In genomic region chr9:115595951-115596742, GRCh38 we compare ENCODE assay signal across 17 cellular contexts.
DNase-seq lines count a peak whose midpoint lies in the region; ATAC-seq and TF ChIP-seq lines count a peak whose summit lies in the region.
"Had no signal": no experiment of that assay in that cellular context is flagged by ENCODE, and none has a peak within 500 bp of the region (broad histone marks: within the 10 kb centered on the region; RNA-seq: fewer than 3 reads in every experiment).

No MANE protein-coding gene starts in this region.

- H3K27me3 Mint-ChIP-seq in mesothelial cell of epicardium (ENCODE audit: low read depth): no peaks in the 10 kb centered on the region
- H3K27me3 Mint-ChIP-seq in activated naive CD8-positive, alpha-beta T cell treated with anti-CD3 and anti-CD28 coated beads for 36 hours: peaks cover 34% of the 10 kb centered on the region

- DNase-seq in A673 (ENCODE audit: low spot score) (peak; percentile 97), HT1080 (ENCODE audit: low read depth) (peak; percentile 81), brain microvascular endothelial cell (peak; percentile 96), mesothelial cell of epicardium (ENCODE audit: low spot score in 2 of 2, unreplicated experiment in 2 of 2) (no peak), caudate nucleus (lab: John Stamatoyannopoulos, UW) (no peak), HT-29 (ENCODE audit: low spot score) (no peak)
- no peak for DNase-seq in activated naive CD8-positive, alpha-beta T cell treated with anti-CD3 and anti-CD28 coated beads for 36 hours
- DNase-seq: H9; left colon; NCI-H2171; stimulated activated CD4-positive, alpha-beta T cell treated with anti-CD3 and anti-CD28 coated beads, Interleukin-4, amount 100 ng/mL, for 1 hour had no signal

- CTCF ChIA-PET in A673 (lab: Charles Lee): interaction anchor here (0.6 to 1.1 kb wide), 3 partner anchors 21 to 976 kb away, joined by 3 read pairs; no protein-coding TSS in a partner anchor

- H3K36me3 Mint-ChIP-seq in mesothelial cell of epicardium: no peaks in the 10 kb centered on the region
- no peaks in the 10 kb centered on the region for H3K36me3 Mint-ChIP-seq in activated naive CD8-positive, alpha-beta T cell treated with anti-CD3 and anti-CD28 coated beads for 36 hours

- peak overlapping the region; percentile 43 for H3K27ac Mint-ChIP-seq in mesothelial cell of epicardium
- no peak overlapping the region for H3K27ac Mint-ChIP-seq in activated naive CD8-positive, alpha-beta T cell treated with anti-CD3 and anti-CD28 coated beads for 36 hours

- peak overlapping the region; percentile 60 for H3K4me3 ChIP-seq in A673 (ENCODE audit: low read depth, low read length, poor library complexity, severe bottlenecking)
- H3K4me3 ChIP-seq in brain microvascular endothelial cell (ENCODE audit: low read depth, low read length): peak overlapping the region; percentile 41
- H3K4me3 ChIP-seq: BLaER1 treated with 17β-estradiol and CSF1 and Interleukin-3, amounts not matched to agents 10 nM and 100 nM; gastroesophageal sphincter; K562 had no signal

- H3K9me3 ChIP-seq in A673 (ENCODE audit: low read depth, low read length, poor library complexity, severe bottlenecking): no peaks in the 10 kb centered on the region
- H3K9me3 ChIP-seq: BLaER1 treated with 17β-estradiol and CSF1 and Interleukin-3, amounts not matched to agents 10 nM and 100 nM; gastroesophageal sphincter; neutrophil had no signal

- peak overlapping the region; percentile 7 for H3K4me3 Mint-ChIP-seq in mesothelial cell of epicardium
- H3K4me3 Mint-ChIP-seq in activated naive CD8-positive, alpha-beta T cell treated with anti-CD3 and anti-CD28 coated beads for 36 hours: no peak overlapping the region
- H3K4me3 Mint-ChIP-seq: H9 had no signal

- in situ Hi-C loops in brain microvascular endothelial cell (cut with HindIII; ENCODE audit: low pct_ligation_motif_present, low sequenced_read_pairs): no loop called here

- no peaks in the 10 kb centered on the region for H3K9me3 Mint-ChIP-seq in mesothelial cell of epicardium
- no peaks in the 10 kb centered on the region for H3K9me3 Mint-ChIP-seq in activated naive CD8-positive, alpha-beta T cell treated with anti-CD3 and anti-CD28 coated beads for 36 hours
- H3K9me3 Mint-ChIP-seq: H9 had no signal

- intact Hi-C loops in A673 (cut with micrococcal nuclease; ENCODE audit: unreplicated experiment): loop anchor here (1.0 to 5.0 kb wide), 3 partner anchors 19 to 386 kb away; no protein-coding TSS in a partner anchor

- H3K36me3 ChIP-seq in A673 (ENCODE audit: insufficient read depth, low read length, poor library complexity, severe bottlenecking): no peaks in the 10 kb centered on the region
- H3K36me3 ChIP-seq in brain microvascular endothelial cell (replicated peaks): no peaks in the 10 kb centered on the region
- H3K36me3 ChIP-seq: BLaER1 treated with 17β-estradiol and CSF1 and Interleukin-3, amounts not matched to agents 10 nM and 100 nM; gastroesophageal sphincter; neutrophil had no signal

- BruUV-seq in A673 (replicated peaks; lab: Mats Ljungman, UMichigan): no TSS peak

- peaks cover 27% of the 10 kb centered on the region for H3K4me1 Mint-ChIP-seq in mesothelial cell of epicardium
- H3K4me1 Mint-ChIP-seq in activated naive CD8-positive, alpha-beta T cell treated with anti-CD3 and anti-CD28 coated beads for 36 hours: no peaks in the 10 kb centered on the region

- H3K27me3 ChIP-seq in A673 (replicated peaks; ENCODE audit: insufficient read depth, low read depth, low read length, poor library complexity) (no peaks in the 10 kb centered on the region), brain microvascular endothelial cell (replicated peaks) (no peaks in the 10 kb centered on the region)
- H3K27me3 ChIP-seq: BLaER1 treated with 17β-estradiol and CSF1 and Interleukin-3, amounts not matched to agents 10 nM and 100 nM had no signal

- no peak for ATAC-seq in HG02763 (IDR thresholded peaks at IDR 0.05; ENCODE audit: unreplicated experiment)
- ATAC-seq: gastroesophageal sphincter, K562, left colon, Right ventricle myocardium inferior had no signal

- TF ChIP-seq CTCF in A673 (conservative IDR thresholded peaks at IDR 0.05; ENCODE audit: low read depth, low read length): no peak
- TF ChIP-seq CTCF in brain microvascular endothelial cell (IDR thresholded peaks at IDR 0.05; ENCODE audit: low read depth, low read length, missing control alignments): peak; percentile 16
- no peak for TF ChIP-seq CTCF in mesothelial cell of epicardium (IDR thresholded peaks at IDR 0.05; ENCODE audit: unreplicated experiment)

- peaks cover 75% of the 10 kb centered on the region for H3K4me1 ChIP-seq in A673 (ENCODE audit: insufficient read depth, low read length, poor library complexity, severe bottlenecking)

- H3K27ac ChIP-seq in A673 (ENCODE audit: low read depth, low read length, poor library complexity, severe bottlenecking) (peak overlapping the region; percentile 99), brain microvascular endothelial cell (peak overlapping the region; percentile 98), caudate nucleus (ENCODE audit: low read depth, low read length) (no peak overlapping the region)
- H3K27ac ChIP-seq: BLaER1 treated with 17β-estradiol and CSF1 and Interleukin-3, amounts not matched to agents 10 nM and 100 nM; gastroesophageal sphincter; neutrophil had no signal

- POLR2A ChIA-PET in A673 (lab: Charles Lee; ENCODE audit: low non-redundant PET): interaction anchor here (0.6 to 1.1 kb wide), 4 partner anchors 20 to 275 kb away, joined by 4 to 10 read pairs (median 6); no protein-coding TSS in a partner anchor

Comparison
In these comparisons a context has a peak if more than half of its experiments do, and no peak if none do; other contexts are left out.
1. DNase-seq: peak in A673 (single experiment), HT1080 (single experiment) and brain microvascular endothelial cell (single experiment); none in mesothelial cell of epicardium (0 of 2), caudate nucleus (0 of 61), HT-29 (single experiment) and activated naive CD8-positive, alpha-beta T cell treated with anti-CD3 and anti-CD28 coated beads for 36 hours (single experiment).